10 cellular contexts compared by ENCODE assay signal in genomic region chr12:75489613-75490210, GRCh38. TPM values are rescaled to one million over a fixed set of nuclear protein-coding genes. Genes with fewer than 3 reads are reported as not detected.
A peak's percentile ranks its signal among the peaks of the same experiment; 100 is the strongest.
DNase-seq lines count a peak whose midpoint lies in the region; ATAC-seq, FAIRE-seq and TF ChIP-seq lines count a peak whose summit lies in the region.
"Had no signal": no experiment of that assay in that cellular context is flagged by ENCODE, and none has a peak within 500 bp of the region (broad histone marks: within the 10 kb centered on the region; RNA-seq: fewer than 3 reads in every experiment).

No MANE protein-coding gene starts in this region.

- peaks cover 0 to 3% (median 0%) of the 10 kb centered on the region in 3 donors for H3K4me1 ChIP-seq in gastroesophageal sphincter

- H3K9me3 Mint-ChIP-seq in activated CD4-positive, alpha-beta T cell treated with anti-CD3 and anti-CD28 coated beads, Interleukin-2, amount 10 ng/mL, durations not matched to agents 24 days and 14 days = no peaks in the 10 kb centered on the region
- H3K9me3 Mint-ChIP-seq in memory B cell = no peaks in the 10 kb centered on the region
- H3K9me3 Mint-ChIP-seq: brain had no signal

- ATAC-seq in GM18508 (IDR thresholded peaks at IDR 0.05; ENCODE audit: insufficient read depth, unreplicated experiment) (peak; percentile 72), HG02870 (IDR thresholded peaks at IDR 0.05; ENCODE audit: unreplicated experiment) (peak; percentile 77), memory B cell (ENCODE audit: low read depth) (no peak), gastroesophageal sphincter (no peak)

- no peak for TF ChIP-seq CTCF in gastroesophageal sphincter (IDR thresholded peaks at IDR 0.05)

- DNase-seq in activated CD4-positive, alpha-beta T cell treated with anti-CD3 and anti-CD28 coated beads, Interleukin-2, amount 10 ng/mL, durations not matched to agents 24 days and 14 days = peak; percentile 63
- no peak for DNase-seq in memory B cell (ENCODE audit: low spot score in 2 of 2)
- DNase-seq in Ammon's horn (ENCODE audit: low spot score) = no peak
- no peak for DNase-seq in frontal cortex (ENCODE audit: low spot score in 2 of 2)
- DNase-seq in NCI-H748 (lab: John Stamatoyannopoulos, UW; ENCODE audit: unreplicated experiment) = no peak

- no peaks in the 10 kb centered on the region for H3K27me3 ChIP-seq in gastroesophageal sphincter

- H3K27me3 Mint-ChIP-seq in activated CD4-positive, alpha-beta T cell treated with anti-CD3 and anti-CD28 coated beads, Interleukin-2, amount 10 ng/mL, durations not matched to agents 24 days and 14 days = no peaks in the 10 kb centered on the region
- H3K27me3 Mint-ChIP-seq in memory B cell = no peaks in the 10 kb centered on the region
- H3K27me3 Mint-ChIP-seq: brain had no signal

- no peaks in the 10 kb centered on the region for H3K9me3 ChIP-seq in gastroesophageal sphincter

- H3K27ac Mint-ChIP-seq in activated CD4-positive, alpha-beta T cell treated with anti-CD3 and anti-CD28 coated beads, Interleukin-2, amount 10 ng/mL, durations not matched to agents 24 days and 14 days = peak overlapping the region; percentile 52
- H3K27ac Mint-ChIP-seq in memory B cell = peak overlapping the region; percentile 89

- TF ChIP-seq EP300 in gastroesophageal sphincter (IDR thresholded peaks at IDR 0.05) = no peak

- no peak for TF ChIP-seq POLR2A in gastroesophageal sphincter (IDR thresholded peaks at IDR 0.05)

- peaks cover 0 to 20% of the 10 kb centered on the region in 2 donors for H3K36me3 ChIP-seq in gastroesophageal sphincter

- no peak overlapping the region for H3K4me3 ChIP-seq in gastroesophageal sphincter

- H3K4me3 Mint-ChIP-seq in activated CD4-positive, alpha-beta T cell treated with anti-CD3 and anti-CD28 coated beads, Interleukin-2, amount 10 ng/mL, durations not matched to agents 24 days and 14 days = peak overlapping the region; percentile 39
- no peak overlapping the region for H3K4me3 Mint-ChIP-seq in memory B cell
- H3K4me3 Mint-ChIP-seq: brain had no signal

- peak overlapping the region in 1 of 4 donors; percentile 35 for H3K27ac ChIP-seq in gastroesophageal sphincter
- H3K27ac ChIP-seq: HL-60 had no signal

- 54 to 62% methylated on average over 7 of the region's 7 CpGs for WGBS in gastroesophageal sphincter (ENCODE audit: low coverage in 1 of 2), 2 donors

- H3K36me3 Mint-ChIP-seq in activated CD4-positive, alpha-beta T cell treated with anti-CD3 and anti-CD28 coated beads, Interleukin-2, amount 10 ng/mL, durations not matched to agents 24 days and 14 days (ENCODE audit: low read depth) = peaks cover 15% of the 10 kb centered on the region
- H3K36me3 Mint-ChIP-seq in memory B cell = peaks cover 30% of the 10 kb centered on the region
- H3K36me3 Mint-ChIP-seq: brain had no signal

- H3K4me1 Mint-ChIP-seq in activated CD4-positive, alpha-beta T cell treated with anti-CD3 and anti-CD28 coated beads, Interleukin-2, amount 10 ng/mL, durations not matched to agents 24 days and 14 days = peaks cover 22% of the 10 kb centered on the region
- H3K4me1 Mint-ChIP-seq in memory B cell = peaks cover 24% of the 10 kb centered on the region
- H3K4me1 Mint-ChIP-seq: brain had no signal

- intact Hi-C loops in activated CD4-positive, alpha-beta T cell treated with anti-CD3 and anti-CD28 coated beads, Interleukin-2, amount 10 ng/mL, durations not matched to agents 24 days and 14 days (cut with micrococcal nuclease) = loop anchor here (1.0 to 2.0 kb wide), 4 partner anchors 11 to 543 kb away; partner anchors contain the start of gene KRR1

- FAIRE-seq in frontal cortex (lab: Jason Lieb, UNC) = no peak

RNA-seq across cellular contexts. Expression of gene GLIPR1, which starts 9.2 kb away (rescaled TPM):
- total RNA-seq in activated CD4-positive, alpha-beta T cell treated with anti-CD3 and anti-CD28 coated beads, Interleukin-2, amount 10 ng/mL, durations not matched to agents 24 days and 14 days = 4.3 and 5.3 TPM in 2 replicates
- total RNA-seq in gastroesophageal sphincter (10 to 100 TPM; 20.3 to 32.6 (median 29.1) TPM), frontal cortex (2.9 TPM)

RNA-seq across cellular contexts. Expression of gene KRR1, which starts 21.7 kb away (rescaled TPM):
- 134 and 141 TPM in 2 replicates for total RNA-seq in activated CD4-positive, alpha-beta T cell treated with anti-CD3 and anti-CD28 coated beads, Interleukin-2, amount 10 ng/mL, durations not matched to agents 24 days and 14 days
- total RNA-seq in gastroesophageal sphincter (10 to 100 TPM; 33.0 to 46.2 (median 36.6) TPM), frontal cortex (23.2 TPM)

Comparison
In these comparisons a context has a peak if more than half of its experiments do, and no peak if none do; other contexts are left out.
1. ATAC-seq: peak in GM18508 (single experiment) and HG02870 (single experiment); none in memory B cell (single experiment) and gastroesophageal sphincter (single experiment).